In genomic region chr7:5284304-5285281, GRCh38 we compare ENCODE assay signal across 7 cellular contexts. TPM values are rescaled to one million over a fixed set of nuclear protein-coding genes. Genes with fewer than 3 reads are reported as not detected.
DNase-seq lines count a peak whose midpoint lies in the region; ATAC-seq and TF ChIP-seq lines count a peak whose summit lies in the region.

No MANE protein-coding gene starts in this region.

- no peak overlapping the region for H3K9ac ChIP-seq in Loucy (ENCODE audit: low read depth, low read length, poor library complexity, severe bottlenecking)

- no peaks in the 10 kb centered on the region for H3K79me2 ChIP-seq in Loucy (ENCODE audit: insufficient read depth, low read length)

- no peak overlapping the region for H2AFZ ChIP-seq in Loucy (ENCODE audit: low read length)

- H3K36me3 Mint-ChIP-seq in CD8-positive, alpha-beta memory T cell: no peaks in the 10 kb centered on the region

- POLR2A ChIA-PET in CD8-positive, alpha-beta memory T cell (lab: Charles Lee): no interaction called here

- DNase-seq in ELR (ENCODE audit: low read depth) (peak; percentile 49), RWPE2 (ENCODE audit: low spot score) (no peak), foreskin fibroblast (peak in 1 of 2 donors; percentile 44), retina (peak; percentile 80), dedifferentiated amniotic fluid mesenchymal stem cell (ENCODE audit: extremely low spot score) (no peak)
- DNase-seq in CD8-positive, alpha-beta memory T cell: no peak

- H3K27ac ChIP-seq in RWPE2 (ENCODE audit: poor library complexity, severe bottlenecking): no peak overlapping the region
- H3K27ac ChIP-seq in CD8-positive, alpha-beta memory T cell (ENCODE audit: low read depth, low read length): no peak overlapping the region

- no peaks in the 10 kb centered on the region for H3K9me2 ChIP-seq in Loucy (replicated peaks; ENCODE audit: low read depth, low read length)

- no peaks in the 10 kb centered on the region for H3K9me3 ChIP-seq in Loucy (ENCODE audit: insufficient read depth, low read depth, low read length)
- H3K9me3 ChIP-seq in RWPE2 (ENCODE audit: severe bottlenecking): no peaks in the 10 kb centered on the region
- no peaks in the 10 kb centered on the region for H3K9me3 ChIP-seq in CD8-positive, alpha-beta memory T cell (ENCODE audit: low read length)

- H4K20me1 ChIP-seq in Loucy (ENCODE audit: insufficient read depth, low read length, poor library complexity, severe bottlenecking): no peaks in the 10 kb centered on the region

- CTCF ChIA-PET in CD8-positive, alpha-beta memory T cell (lab: Charles Lee): no interaction called here

- H3K9me3 Mint-ChIP-seq in CD8-positive, alpha-beta memory T cell: no peaks in the 10 kb centered on the region

- peak; percentile 50 for TF ChIP-seq CTCF in Loucy (conservative IDR thresholded peaks at IDR 0.05; ENCODE audit: low read length)
- no peak for TF ChIP-seq CTCF in RWPE2 (IDR thresholded peaks at IDR 0.05; ENCODE audit: poor library complexity, severe bottlenecking)
- peak; percentile 3 for TF ChIP-seq CTCF in foreskin fibroblast (IDR thresholded peaks at IDR 0.05; ENCODE audit: low read depth, low read length)

- H3K27me3 ChIP-seq in Loucy (ENCODE audit: insufficient read depth, low read length, poor library complexity, severe bottlenecking): no peaks in the 10 kb centered on the region
- no peaks in the 10 kb centered on the region for H3K27me3 ChIP-seq in RWPE2 (ENCODE audit: insufficient read depth, poor library complexity, severe bottlenecking)
- H3K27me3 ChIP-seq in CD8-positive, alpha-beta memory T cell (ENCODE audit: insufficient read depth, low read length, poor library complexity, severe bottlenecking): peaks cover 3% of the 10 kb centered on the region

- H3K27ac Mint-ChIP-seq in CD8-positive, alpha-beta memory T cell: no peak overlapping the region

- peaks cover 16 to 20% of the 10 kb centered on the region in 2 donors for H3K27me3 Mint-ChIP-seq in CD8-positive, alpha-beta memory T cell

- H3K4me3 ChIP-seq in Loucy (ENCODE audit: low read length, poor library complexity, severe bottlenecking): no peak overlapping the region
- no peak overlapping the region for H3K4me3 ChIP-seq in RWPE2 (ENCODE audit: severe bottlenecking)
- H3K4me3 ChIP-seq in foreskin fibroblast (ENCODE audit: low read depth in 1 of 2, low read length in 2 of 2): no peak overlapping the region
- no peak overlapping the region for H3K4me3 ChIP-seq in CD8-positive, alpha-beta memory T cell (ENCODE audit: low read length)

- H3K4me2 ChIP-seq in Loucy (ENCODE audit: low read depth, low read length, poor library complexity, severe bottlenecking): no peak overlapping the region

- H3K36me3 ChIP-seq in Loucy (ENCODE audit: insufficient read depth, low read length) (no peaks in the 10 kb centered on the region), RWPE2 (ENCODE audit: low read depth) (no peaks in the 10 kb centered on the region)
- no peaks in the 10 kb centered on the region for H3K36me3 ChIP-seq in CD8-positive, alpha-beta memory T cell (ENCODE audit: insufficient read depth, low read length)

- no peaks in the 10 kb centered on the region for H3K4me1 Mint-ChIP-seq in CD8-positive, alpha-beta memory T cell

- no peaks in the 10 kb centered on the region for H3K4me1 ChIP-seq in Loucy (ENCODE audit: insufficient read depth, low read length, poor library complexity, severe bottlenecking)
- no peaks in the 10 kb centered on the region for H3K4me1 ChIP-seq in RWPE2 (ENCODE audit: insufficient read depth, poor library complexity, severe bottlenecking)
- no peaks in the 10 kb centered on the region for H3K4me1 ChIP-seq in CD8-positive, alpha-beta memory T cell (ENCODE audit: insufficient read depth, low read length)

- no peaks in the 10 kb centered on the region for H3F3A ChIP-seq in Loucy (ENCODE audit: low read depth)

- ATAC-seq in RWPE2 (ENCODE audit: low read depth): peak; percentile 25; the same call in 2 of the 3 replicates

- H3K4me3 Mint-ChIP-seq in CD8-positive, alpha-beta memory T cell: peak overlapping the region in 3 of 7 donors; percentile 38 to 73 (median 57)

RNA-seq across cellular contexts. Expression of gene SLC29A4, which starts 1.9 kb away (rescaled TPM):
- total RNA-seq in CD8-positive, alpha-beta memory T cell: under 1 TPM in 1 of 2 experiments, not detected in 1; 0.18 TPM
- 0.21 TPM for polyA plus RNA-seq in CD8-positive, alpha-beta memory T cell

Comparison
In these comparisons a context has a peak if more than half of its experiments do, and no peak if none do; other contexts are left out.
1. DNase-seq: peak in ELR (single experiment) and retina (single experiment); none in RWPE2 (single experiment), CD8-positive, alpha-beta memory T cell (0 of 5) and dedifferentiated amniotic fluid mesenchymal stem cell (single experiment).